Comparison of ENCODE assay signal across 29 cellular contexts in genomic region chr3:107966261-107966660, GRCh38.
"Had no signal": no experiment of that assay in that cellular context is flagged by ENCODE, and none has a peak within 500 bp of the region (broad histone marks: within the 10 kb centered on the region; RNA-seq: fewer than 3 reads in every experiment).

No MANE protein-coding gene starts in this region.

- H3K9me3 ChIP-seq: breast epithelium had no signal

- DNase-seq: activated CD4-positive, alpha-beta T cell treated with anti-CD3 and anti-CD28 coated beads for 1 hour; activated CD4-positive, alpha-beta T cell treated with anti-CD3 and anti-CD28 coated beads, Interleukin-2, amount 10 ng/mL, durations not matched to agents 24 days and 14 days; activated CD4-positive, alpha-beta T cell treated with anti-CD3 and anti-CD28 coated beads, Interleukin-2, amount 50 U/mL, for 48 hours; activated CD8-positive, alpha-beta memory T cell treated with anti-CD3 and anti-CD28 coated beads, Interleukin-2, amount 10 ng/mL, durations not matched to agents 7 days and 5 days; activated effector memory CD4-positive, alpha-beta T cell treated with Interleukin-2 at 50 U/mL for 16 hours; activated naive CD4-positive, alpha-beta T cell; activated T-cell treated with anti-CD3 and anti-CD28 coated beads, Interleukin-2, amount 50 U/mL, for 24 hours; aorta; caudate nucleus; Karpas-422; NCI-H146; NCI-H1930; NCI-H2171; NCI-H2227 treated with DMSO at 0.1 percent for 48 hours; NCI-H446 treated with DMSO at 0.1 percent for 48 hours; NCI-H526; NCI-H774; NK-92 treated with Interleukin-12 subunit alpha and Interleukin-12 subunit beta, amount 100 ng/mL, for 24 hours; OCI-M1; RPMI8226; SW 1271 had no signal

- H3K27ac Mint-ChIP-seq: activated CD4-positive, alpha-beta T cell treated with anti-CD3 and anti-CD28 coated beads, Interleukin-2, amount 10 ng/mL, durations not matched to agents 24 days and 14 days; activated CD8-positive, alpha-beta memory T cell treated with anti-CD3 and anti-CD28 coated beads, Interleukin-2, amount 10 ng/mL, durations not matched to agents 7 days and 5 days; activated naive CD4-positive, alpha-beta T cell treated with anti-CD3 and anti-CD28 coated beads, Interleukin-2, amount 50 U/mL, for 24 hours; activated T-cell treated with anti-CD3 and anti-CD28 coated beads, Interleukin-2, amount 50 U/mL, for 24 hours; activated T-helper 1 cell treated with anti-CD3 and anti-CD28 coated beads, Interleukin-12 subunit alpha, Interleukin-12 subunit beta, Interleukin-2, Interleukin-4 antibody, amounts not matched to agents 30 ng/mL and 10 ng/mL and 1 ng/mL, durations not matched to agents 14 hours and 24 hours and 36 hours; T-helper 2 cell treated with Interferon-gamma antibody and Interleukin-4, amounts not matched to agents 5 μg/mL and 100 μg/mL, for 36 hours had no signal

- H3K4me3 ChIP-seq: breast epithelium, K562 had no signal

- H3K27ac ChIP-seq: breast epithelium had no signal

- H3K4me3 Mint-ChIP-seq: activated CD4-positive, alpha-beta T cell treated with anti-CD3 and anti-CD28 coated beads, Interleukin-2, amount 10 ng/mL, durations not matched to agents 24 days and 14 days; activated CD8-positive, alpha-beta memory T cell treated with anti-CD3 and anti-CD28 coated beads, Interleukin-2, amount 10 ng/mL, durations not matched to agents 7 days and 5 days; activated naive CD4-positive, alpha-beta T cell treated with anti-CD3 and anti-CD28 coated beads, Interleukin-2, amount 50 U/mL, for 24 hours; activated T-cell treated with anti-CD3 and anti-CD28 coated beads, Interleukin-2, amount 50 U/mL, for 24 hours; activated T-helper 1 cell treated with anti-CD3 and anti-CD28 coated beads, Interleukin-12 subunit alpha, Interleukin-12 subunit beta, Interleukin-2, Interleukin-4 antibody, amounts not matched to agents 30 ng/mL and 10 ng/mL and 1 ng/mL, durations not matched to agents 14 hours and 24 hours and 36 hours; T-helper 2 cell treated with Interferon-gamma antibody and Interleukin-4, amounts not matched to agents 5 μg/mL and 100 μg/mL, for 36 hours had no signal

- H3K27me3 ChIP-seq: breast epithelium had no signal

- H3K27me3 Mint-ChIP-seq: activated CD4-positive, alpha-beta T cell treated with anti-CD3 and anti-CD28 coated beads, Interleukin-2, amount 10 ng/mL, durations not matched to agents 24 days and 14 days; activated CD8-positive, alpha-beta memory T cell treated with anti-CD3 and anti-CD28 coated beads, Interleukin-2, amount 10 ng/mL, durations not matched to agents 7 days and 5 days; activated naive CD4-positive, alpha-beta T cell treated with anti-CD3 and anti-CD28 coated beads, Interleukin-2, amount 50 U/mL, for 24 hours; activated T-cell treated with anti-CD3 and anti-CD28 coated beads, Interleukin-2, amount 50 U/mL, for 24 hours had no signal

- H3K36me3 Mint-ChIP-seq: activated CD8-positive, alpha-beta memory T cell treated with anti-CD3 and anti-CD28 coated beads, Interleukin-2, amount 10 ng/mL, durations not matched to agents 7 days and 5 days; activated naive CD4-positive, alpha-beta T cell treated with anti-CD3 and anti-CD28 coated beads, Interleukin-2, amount 50 U/mL, for 24 hours had no signal

- H3K36me3 ChIP-seq: breast epithelium had no signal

- ATAC-seq: activated CD8-positive, alpha-beta memory T cell treated with anti-CD3 and anti-CD28 coated beads, Interleukin-2, amount 10 ng/mL, durations not matched to agents 7 days and 5 days; K562; Panc1; Right ventricle myocardium inferior; SK-N-SH treated with all-trans-retinoic acid at 6 μM for 48 hours had no signal

- H3K4me1 Mint-ChIP-seq: activated CD8-positive, alpha-beta memory T cell treated with anti-CD3 and anti-CD28 coated beads, Interleukin-2, amount 10 ng/mL, durations not matched to agents 7 days and 5 days had no signal

- H3K9me3 Mint-ChIP-seq: activated naive CD4-positive, alpha-beta T cell treated with anti-CD3 and anti-CD28 coated beads, Interleukin-2, amount 50 U/mL, for 24 hours; activated T-cell treated with anti-CD3 and anti-CD28 coated beads, Interleukin-2, amount 50 U/mL, for 24 hours; activated T-helper 1 cell treated with anti-CD3 and anti-CD28 coated beads, Interleukin-12 subunit alpha, Interleukin-12 subunit beta, Interleukin-2, Interleukin-4 antibody, amounts not matched to agents 30 ng/mL and 10 ng/mL and 1 ng/mL, durations not matched to agents 14 hours and 24 hours and 36 hours; T-helper 2 cell treated with Interferon-gamma antibody and Interleukin-4, amounts not matched to agents 5 μg/mL and 100 μg/mL, for 36 hours had no signal
